Comparison of ENCODE assay signal across 12 cellular contexts in genomic region chr9:91196103-91196761, GRCh38.
DNase-seq lines count a peak whose midpoint lies in the region; ATAC-seq, FAIRE-seq and TF ChIP-seq lines count a peak whose summit lies in the region.
"Had no signal": no experiment of that assay in that cellular context is flagged by ENCODE, and none has a peak within 500 bp of the region (broad histone marks: within the 10 kb centered on the region; RNA-seq: fewer than 3 reads in every experiment).

No MANE protein-coding gene starts in this region.

- CTCF ChIA-PET in WTC11 (lab: Charles Lee), result interaction anchor here (0.5 to 1.1 kb wide), 2 partner anchors 211 to 281 kb away, joined by 3 read pairs; no protein-coding TSS in a partner anchor

- H3K4me1 Mint-ChIP-seq in WTC11, result peaks cover 37% of the 10 kb centered on the region
- peaks cover 87% of the 10 kb centered on the region for H3K4me1 Mint-ChIP-seq in activated T-helper 1 cell treated with anti-CD3 and anti-CD28 coated beads, Interleukin-12 subunit alpha, Interleukin-12 subunit beta, Interleukin-2, Interleukin-4 antibody, amounts not matched to agents 30 ng/mL and 10 ng/mL and 1 ng/mL, durations not matched to agents 14 hours and 24 hours and 36 hours (ENCODE audit: low read depth)

- H3K9me3 ChIP-seq in kidney (ENCODE audit: control insufficient read depth in 1 of 2, low read length in 2 of 2), result no peaks in the 10 kb centered on the region

- H3K4me3 ChIP-seq in kidney (ENCODE audit: low read length in 2 of 2) (no peak overlapping the region), skin epidermis (no peak overlapping the region)

- peaks cover 16% of the 10 kb centered on the region for H3K9me3 Mint-ChIP-seq in WTC11
- H3K9me3 Mint-ChIP-seq in activated T-helper 1 cell treated with anti-CD3 and anti-CD28 coated beads, Interleukin-12 subunit alpha, Interleukin-12 subunit beta, Interleukin-2, Interleukin-4 antibody, amounts not matched to agents 30 ng/mL and 10 ng/mL and 1 ng/mL, durations not matched to agents 14 hours and 24 hours and 36 hours, result peaks cover 17% of the 10 kb centered on the region

- H3K27ac ChIP-seq in kidney (ENCODE audit: low read depth in 2 of 2, low read length in 2 of 2) (peak overlapping the region; percentile 99 to 100), skin epidermis (peak overlapping the region in 19 of 21 experiments; percentile 17 to 99 (median 81))

- no peak for TF ChIP-seq CTCF in WTC11 (IDR thresholded peaks at IDR 0.05)
- no peak for TF ChIP-seq CTCF in kidney (IDR thresholded peaks at IDR 0.05; ENCODE audit: borderline replicate concordance, extremely low read depth, insufficient read depth)

- no peak overlapping the region for H3K4me3 Mint-ChIP-seq in WTC11
- H3K4me3 Mint-ChIP-seq in activated T-helper 1 cell treated with anti-CD3 and anti-CD28 coated beads, Interleukin-12 subunit alpha, Interleukin-12 subunit beta, Interleukin-2, Interleukin-4 antibody, amounts not matched to agents 30 ng/mL and 10 ng/mL and 1 ng/mL, durations not matched to agents 14 hours and 24 hours and 36 hours, result no peak overlapping the region

- ATAC-seq in WTC11, result no peak

- peaks cover 22% of the 10 kb centered on the region for H3K36me3 Mint-ChIP-seq in WTC11
- peaks cover 23% of the 10 kb centered on the region for H3K36me3 Mint-ChIP-seq in activated T-helper 1 cell treated with anti-CD3 and anti-CD28 coated beads, Interleukin-12 subunit alpha, Interleukin-12 subunit beta, Interleukin-2, Interleukin-4 antibody, amounts not matched to agents 30 ng/mL and 10 ng/mL and 1 ng/mL, durations not matched to agents 14 hours and 24 hours and 36 hours (ENCODE audit: low read depth)

- peak overlapping the region in 1 of 2 donors; percentile 46 for H3K9ac ChIP-seq in kidney (ENCODE audit: low read length in 2 of 2)

- H3K27ac Mint-ChIP-seq in WTC11, result no peak overlapping the region
- H3K27ac Mint-ChIP-seq in activated T-helper 1 cell treated with anti-CD3 and anti-CD28 coated beads, Interleukin-12 subunit alpha, Interleukin-12 subunit beta, Interleukin-2, Interleukin-4 antibody, amounts not matched to agents 30 ng/mL and 10 ng/mL and 1 ng/mL, durations not matched to agents 14 hours and 24 hours and 36 hours, result no peak overlapping the region

- peaks cover 46 to 65% of the 10 kb centered on the region in 2 donors for H3K4me1 ChIP-seq in kidney (ENCODE audit: control insufficient read depth in 1 of 2, insufficient read depth in 1 of 2, low read depth in 1 of 2, low read length in 2 of 2)

- H3K36me3 ChIP-seq in kidney (ENCODE audit: control insufficient read depth in 1 of 2, insufficient read depth in 2 of 2, low read length in 2 of 2), result no peaks in the 10 kb centered on the region

- DNase-seq in HCEC 1CT, result peak; percentile 1
- DNase-seq in WTC11 (ENCODE audit: low spot score), result no peak
- peak; percentile 32 for DNase-seq in kidney
- no peak for DNase-seq in NCI-H1048 (lab: John Stamatoyannopoulos, UW)
- DNase-seq in activated T-helper 1 cell treated with anti-CD3 and anti-CD28 coated beads, Interleukin-12 subunit alpha, Interleukin-12 subunit beta, Interleukin-2, Interleukin-4 antibody, amounts not matched to agents 30 ng/mL and 10 ng/mL and 1 ng/mL, durations not matched to agents 14 hours and 24 hours and 36 hours (ENCODE audit: low spot score), result no peak
- no peak for DNase-seq in NCI-H2081 (lab: John Stamatoyannopoulos, UW)
- no peak for DNase-seq in COLO668 (lab: John Stamatoyannopoulos, UW; ENCODE audit: unreplicated experiment)
- DNase-seq: activated gamma-delta T cell treated with Interleukin-2 at 50 U/mL for 16 hours, cortex of kidney had no signal

- POLR2A ChIA-PET in WTC11 (lab: Charles Lee), result no interaction called here

- FAIRE-seq in kidney (lab: Jason Lieb, UNC), result no peak
- FAIRE-seq: D721Med, TTC549 had no signal

- H3K27me3 Mint-ChIP-seq in WTC11 (ENCODE audit: low read depth), result peaks cover 38% of the 10 kb centered on the region
- no peaks in the 10 kb centered on the region for H3K27me3 Mint-ChIP-seq in activated T-helper 1 cell treated with anti-CD3 and anti-CD28 coated beads, Interleukin-12 subunit alpha, Interleukin-12 subunit beta, Interleukin-2, Interleukin-4 antibody, amounts not matched to agents 30 ng/mL and 10 ng/mL and 1 ng/mL, durations not matched to agents 14 hours and 24 hours and 36 hours (ENCODE audit: insufficient read depth)

- intact Hi-C loops in kidney (cut with DNase I), result no loop called here
- intact Hi-C loops in activated T-helper 1 cell treated with anti-CD3 and anti-CD28 coated beads, Interleukin-12 subunit alpha, Interleukin-12 subunit beta, Interleukin-2, Interleukin-4 antibody, amounts not matched to agents 30 ng/mL and 10 ng/mL and 1 ng/mL, durations not matched to agents 14 hours and 24 hours and 36 hours (cut with micrococcal nuclease), result no loop called here

TF ChIP-seq in WTC11, 78 proteins besides CTCF, POLR2A, EP300 and RAD21:
- TF ChIP-seq MXD4 (CRISPR knock-in tag; IDR thresholded peaks at IDR 0.05; ENCODE audit: borderline replicate concordance) (no peak), PRDM15 (CRISPR knock-in tag; IDR thresholded peaks at IDR 0.05) (peak; percentile 47; the same call in 1 of the 2 replicates)

Comparison
In these comparisons a context has a peak if more than half of its experiments do, and no peak if none do; other contexts are left out.
1. DNase-seq: peak in HCEC 1CT (single experiment) and kidney (single experiment); none in WTC11 (single experiment), NCI-H1048 (single experiment), activated T-helper 1 cell treated with anti-CD3 and anti-CD28 coated beads, Interleukin-12 subunit alpha, Interleukin-12 subunit beta, Interleukin-2, Interleukin-4 antibody, amounts not matched to agents 30 ng/mL and 10 ng/mL and 1 ng/mL, durations not matched to agents 14 hours and 24 hours and 36 hours (single experiment), NCI-H2081 (0 of 2) and COLO668 (single experiment).